In the genomic region with DNA sequence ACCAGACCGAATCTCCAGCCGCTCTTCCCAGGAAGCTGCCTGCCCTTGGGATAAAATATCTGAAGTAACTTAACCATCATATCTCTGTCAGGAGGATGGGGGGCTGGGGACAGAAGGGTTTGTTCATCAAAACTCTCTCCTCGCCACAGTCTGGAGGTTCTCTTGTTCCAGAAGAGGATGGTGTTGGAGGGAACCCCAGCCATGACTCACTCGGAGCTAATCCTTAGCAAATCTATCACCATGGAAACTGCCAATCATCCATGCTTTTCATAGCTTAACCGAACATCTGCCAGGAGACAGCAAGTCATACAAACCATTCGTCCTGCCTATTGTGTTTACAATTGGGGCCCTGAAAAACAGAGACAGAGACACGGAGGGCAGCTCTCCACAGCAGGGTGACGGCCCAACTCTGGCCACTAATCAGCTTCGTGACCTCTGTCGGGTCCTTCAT, we compare ENCODE assay signal across 9 cellular contexts.
DNase-seq lines count a peak whose midpoint lies in the region; ATAC-seq lines count a peak whose summit lies in the region.
"Had no signal": no experiment of that assay in that cellular context is flagged by ENCODE, and none has a peak within 500 bp of the region (broad histone marks: within the 10 kb centered on the region; RNA-seq: fewer than 3 reads in every experiment).

No MANE protein-coding gene starts in this region.

- peak overlapping the region; percentile 77 for H3K27ac ChIP-seq in skeletal muscle tissue (ENCODE audit: low read depth, low read length)
- H3K27ac ChIP-seq: C4-2B had no signal

- H3K27me3 Mint-ChIP-seq in activated naive CD8-positive, alpha-beta T cell treated with anti-CD3 and anti-CD28 coated beads, Interleukin-2, amount 50 U/mL, for 24 hours, result peaks cover 9% of the 10 kb centered on the region

- H3K9me3 ChIP-seq in skeletal muscle tissue (ENCODE audit: control insufficient read depth in 3 of 3, low read length in 3 of 3), result no peaks in the 10 kb centered on the region

- no peak for ATAC-seq in HG02763 (IDR thresholded peaks at IDR 0.05; ENCODE audit: unreplicated experiment)
- no peak for ATAC-seq in activated naive CD8-positive, alpha-beta T cell treated with anti-CD3 and anti-CD28 coated beads, Interleukin-2, amount 50 U/mL, for 24 hours

- H3K27me3 ChIP-seq in skeletal muscle tissue (ENCODE audit: control insufficient read depth in 3 of 3, insufficient read depth in 3 of 3, low read length in 3 of 3), result no peaks in the 10 kb centered on the region

- H3K36me3 ChIP-seq in skeletal muscle tissue (ENCODE audit: control insufficient read depth in 3 of 3, insufficient read depth in 3 of 3, low read length in 3 of 3), result no peaks in the 10 kb centered on the region

- no peak overlapping the region for H3K4me3 ChIP-seq in skeletal muscle tissue (ENCODE audit: low read length in 3 of 3)

- no peak overlapping the region for H3K27ac Mint-ChIP-seq in activated naive CD8-positive, alpha-beta T cell treated with anti-CD3 and anti-CD28 coated beads, Interleukin-2, amount 50 U/mL, for 24 hours

- peak; percentile 25 for DNase-seq in NCI-H187 treated with DMSO at 0.1 percent for 48 hours (lab: John Stamatoyannopoulos, UW)
- no peak for DNase-seq in NCI-H187 (lab: John Stamatoyannopoulos, UW)
- peak; percentile 6 for DNase-seq in SIG-M5 (lab: John Stamatoyannopoulos, UW)
- peak; percentile 91 for DNase-seq in glomerular visceral epithelial cell (ENCODE audit: extremely low spot score)
- DNase-seq in activated naive CD4-positive, alpha-beta T cell (lab: John Stamatoyannopoulos, UW), result no peak
- no peak for DNase-seq in activated naive CD8-positive, alpha-beta T cell treated with anti-CD3 and anti-CD28 coated beads, Interleukin-2, amount 50 U/mL, for 24 hours

- H3K9ac ChIP-seq in skeletal muscle tissue (ENCODE audit: low read depth in 1 of 3, low read length in 3 of 3), result peak overlapping the region in 1 of 3 donors; percentile 63

- H3K9me3 Mint-ChIP-seq in activated naive CD8-positive, alpha-beta T cell treated with anti-CD3 and anti-CD28 coated beads, Interleukin-2, amount 50 U/mL, for 24 hours, result no peaks in the 10 kb centered on the region

- no peak overlapping the region for H3K4me3 Mint-ChIP-seq in activated naive CD8-positive, alpha-beta T cell treated with anti-CD3 and anti-CD28 coated beads, Interleukin-2, amount 50 U/mL, for 24 hours

- peaks cover 46% of the 10 kb centered on the region for H3K4me1 Mint-ChIP-seq in activated naive CD8-positive, alpha-beta T cell treated with anti-CD3 and anti-CD28 coated beads, Interleukin-2, amount 50 U/mL, for 24 hours

- H3K4me1 ChIP-seq in skeletal muscle tissue (ENCODE audit: control insufficient read depth in 3 of 3, insufficient read depth in 3 of 3, low read length in 3 of 3), result peaks cover 15 to 23% (median 21%) of the 10 kb centered on the region in 3 donors

- no peaks in the 10 kb centered on the region for H3K36me3 Mint-ChIP-seq in activated naive CD8-positive, alpha-beta T cell treated with anti-CD3 and anti-CD28 coated beads, Interleukin-2, amount 50 U/mL, for 24 hours (ENCODE audit: low read depth)

Comparison
In these comparisons a context has a peak if more than half of its experiments do, and no peak if none do; other contexts are left out.
1. DNase-seq: peak in NCI-H187 treated with DMSO at 0.1 percent for 48 hours (single experiment), SIG-M5 (single experiment) and glomerular visceral epithelial cell (single experiment); none in NCI-H187 (0 of 2), activated naive CD4-positive, alpha-beta T cell (0 of 4) and activated naive CD8-positive, alpha-beta T cell treated with anti-CD3 and anti-CD28 coated beads, Interleukin-2, amount 50 U/mL, for 24 hours (single experiment).